Comparison of ENCODE assay signal across 8 cellular contexts in the genomic region with DNA sequence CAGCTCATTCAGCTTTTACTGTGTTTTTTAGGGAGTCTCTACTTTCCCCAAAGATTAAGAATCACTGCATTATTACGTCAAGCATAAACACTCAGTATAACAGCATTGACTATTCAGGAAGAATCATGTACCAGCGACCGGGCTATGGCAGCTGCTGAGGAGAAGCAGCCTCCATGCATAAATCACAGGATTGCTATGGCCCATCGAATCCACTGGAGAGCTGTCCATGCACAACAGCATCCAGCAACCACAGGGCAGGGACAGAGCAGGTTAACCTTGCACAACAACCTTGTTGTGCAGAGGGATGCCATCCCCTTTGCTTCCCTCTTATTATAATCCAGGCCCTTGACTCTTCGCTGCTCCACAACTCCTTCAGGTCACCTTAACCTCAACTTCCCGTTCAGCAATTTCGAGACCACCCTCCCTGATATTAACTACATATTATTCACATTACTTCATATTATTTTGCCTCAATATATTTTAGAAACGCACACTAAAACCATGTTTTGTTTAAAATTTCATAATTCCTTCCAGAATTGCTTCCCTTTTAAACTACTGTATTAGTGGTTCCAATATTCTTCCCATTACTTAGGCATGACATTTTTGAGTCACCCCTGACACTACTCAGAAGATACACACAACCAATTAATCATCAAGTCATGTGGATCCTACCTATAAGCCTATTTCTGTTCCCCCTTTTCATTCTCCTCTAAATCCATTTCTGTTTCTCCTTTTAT. TPM values are rescaled to one million over a fixed set of nuclear protein-coding genes. Genes with fewer than 3 reads are reported as not detected.
DNase-seq lines count a peak whose midpoint lies in the region; ATAC-seq and TF ChIP-seq lines count a peak whose summit lies in the region.

No MANE protein-coding gene starts in this region.

- H3K36me3 ChIP-seq in Loucy (ENCODE audit: insufficient read depth, low read length) = peaks cover 23% of the 10 kb centered on the region
- H3K36me3 ChIP-seq in colonic mucosa = no peaks in the 10 kb centered on the region
- peaks cover 0 to 14% (median 3%) of the 10 kb centered on the region in 3 experiments for H3K36me3 ChIP-seq in naive thymus-derived CD4-positive, alpha-beta T cell (ENCODE audit: control insufficient read depth in 2 of 3, insufficient read depth in 3 of 3, low read length in 3 of 3)

- DNase-seq in D341Med (ENCODE audit: low spot score) = peak; percentile 18
- DNase-seq in colonic mucosa = no peak
- no peak for DNase-seq in naive thymus-derived CD4-positive, alpha-beta T cell
- DNase-seq in GM10248 (ENCODE audit: extremely low spot score) = no peak
- DNase-seq in UCSD-AML1 (lab: John Stamatoyannopoulos, UW; ENCODE audit: unreplicated experiment) = no peak

- POLR2A ChIA-PET in naive thymus-derived CD4-positive, alpha-beta T cell (lab: Charles Lee) = interaction anchor here (0.6 to 1.7 kb wide), 4 partner anchors 9 to 573 kb away, joined by 4 to 17 read pairs (median 5); a partner anchor contains a TSS
- POLR2A ChIA-PET in GM10248 (lab: Yijun Ruan, JAX) = no interaction called here

- H4K20me1 ChIP-seq in Loucy (ENCODE audit: insufficient read depth, low read length, poor library complexity, severe bottlenecking) = peaks cover 43% of the 10 kb centered on the region

- peak overlapping the region; percentile 74 to 100 (median 98) for H3K27ac Mint-ChIP-seq in naive thymus-derived CD4-positive, alpha-beta T cell

- peaks cover 7% of the 10 kb centered on the region; the same call in 1 of the 2 replicates for H3F3A ChIP-seq in Loucy (ENCODE audit: low read depth)

- H3K9ac ChIP-seq in Loucy (ENCODE audit: low read depth, low read length, poor library complexity, severe bottlenecking) = peak overlapping the region; percentile 95
- H3K9ac ChIP-seq in colonic mucosa (ENCODE audit: low read depth in 2 of 2, low read length in 2 of 2) = peak overlapping the region in 1 of 2 donors; percentile 82

- peaks cover 68% of the 10 kb centered on the region for H3K79me2 ChIP-seq in Loucy (ENCODE audit: insufficient read depth, low read length)

- no peaks in the 10 kb centered on the region for H3K27me3 Mint-ChIP-seq in naive thymus-derived CD4-positive, alpha-beta T cell

- TF ChIP-seq CTCF in Loucy (conservative IDR thresholded peaks at IDR 0.05; ENCODE audit: low read length) = no peak
- no peak for TF ChIP-seq CTCF in colonic mucosa (IDR thresholded peaks at IDR 0.05)
- no peak for TF ChIP-seq CTCF in GM10248 (IDR thresholded peaks at IDR 0.05; ENCODE audit: control extremely low read depth, extremely low read depth, low read depth, missing control alignments)

- H3K36me3 Mint-ChIP-seq in naive thymus-derived CD4-positive, alpha-beta T cell = peaks cover 9 to 30% (median 22%) of the 10 kb centered on the region in 5 donors

- H3K4me1 Mint-ChIP-seq in naive thymus-derived CD4-positive, alpha-beta T cell = peaks cover 20 to 79% (median 67%) of the 10 kb centered on the region in 7 donors

- H3K9me3 Mint-ChIP-seq in naive thymus-derived CD4-positive, alpha-beta T cell = peaks cover 0 to 4% (median 0%) of the 10 kb centered on the region in 11 donors

- H3K4me3 Mint-ChIP-seq in naive thymus-derived CD4-positive, alpha-beta T cell = peak overlapping the region; percentile 85 to 99 (median 98)

- no peak for ATAC-seq in naive thymus-derived CD4-positive, alpha-beta T cell
- no peak for ATAC-seq in HG02981 (IDR thresholded peaks at IDR 0.05; ENCODE audit: unreplicated experiment)
- ATAC-seq in GM18505 (IDR thresholded peaks at IDR 0.05; ENCODE audit: unreplicated experiment) = no peak

- CTCF ChIA-PET in naive thymus-derived CD4-positive, alpha-beta T cell (lab: Charles Lee) = interaction anchor here (0.7 kb wide), 1 partner anchor 62 kb away, joined by 3 read pairs; no protein-coding TSS in a partner anchor
- CTCF ChIA-PET in GM10248 (lab: Yijun Ruan, JAX) = interaction anchor here (0.9 to 3.5 kb wide), 6 partner anchors 9 to 341 kb away, joined by 3 to 19 read pairs (median 4); no protein-coding TSS in a partner anchor

- H3K9me3 ChIP-seq in Loucy (ENCODE audit: insufficient read depth, low read depth, low read length) = no peaks in the 10 kb centered on the region
- H3K9me3 ChIP-seq in colonic mucosa = no peaks in the 10 kb centered on the region
- no peaks in the 10 kb centered on the region for H3K9me3 ChIP-seq in naive thymus-derived CD4-positive, alpha-beta T cell (ENCODE audit: control insufficient read depth in 2 of 3, low read length in 3 of 3)

- intact Hi-C loops in colonic mucosa (cut with DNase I) = no loop called here
- intact Hi-C loops in naive thymus-derived CD4-positive, alpha-beta T cell (cut with micrococcal nuclease) = loop anchor here (1.0 to 10.0 kb wide), 10 partner anchors 33 to 1160 kb away; a partner anchor contains a TSS

- peak overlapping the region; percentile 87 for H3K4me2 ChIP-seq in Loucy (ENCODE audit: low read depth, low read length, poor library complexity, severe bottlenecking)

- no peaks in the 10 kb centered on the region for H3K9me2 ChIP-seq in Loucy (replicated peaks; ENCODE audit: low read depth, low read length)

- H2AFZ ChIP-seq in Loucy (ENCODE audit: low read length) = peak overlapping the region; percentile 92; the same call in 1 of the 2 replicates

- H3K27me3 ChIP-seq in Loucy (ENCODE audit: insufficient read depth, low read length, poor library complexity, severe bottlenecking) (no peaks in the 10 kb centered on the region), colonic mucosa (no peaks in the 10 kb centered on the region)
- H3K27me3 ChIP-seq in naive thymus-derived CD4-positive, alpha-beta T cell (ENCODE audit: control insufficient read depth in 2 of 2, insufficient read depth in 2 of 2, low read length in 2 of 2) = no peaks in the 10 kb centered on the region

- peak overlapping the region; percentile 94 for H3K4me3 ChIP-seq in Loucy (ENCODE audit: low read length, poor library complexity, severe bottlenecking)
- peak overlapping the region; percentile 82 for H3K4me3 ChIP-seq in colonic mucosa
- peak overlapping the region; percentile 61 for H3K4me3 ChIP-seq in naive thymus-derived CD4-positive, alpha-beta T cell (ENCODE audit: low read length)

- H3K4me1 ChIP-seq in Loucy (ENCODE audit: insufficient read depth, low read length, poor library complexity, severe bottlenecking) (peaks cover 50% of the 10 kb centered on the region), colonic mucosa (peaks cover 11% of the 10 kb centered on the region)
- H3K4me1 ChIP-seq in naive thymus-derived CD4-positive, alpha-beta T cell (ENCODE audit: control insufficient read depth in 2 of 2, insufficient read depth in 2 of 2, low read length in 2 of 2) = peaks cover 17 to 33% of the 10 kb centered on the region in 2 donors

- no peak overlapping the region for H3K27ac ChIP-seq in colonic mucosa
- H3K27ac ChIP-seq in naive thymus-derived CD4-positive, alpha-beta T cell (ENCODE audit: low read depth, low read length) = peak overlapping the region; percentile 77

- no peak for TF ChIP-seq POLR2A in GM18505 (IDR thresholded peaks at IDR 0.05; ENCODE audit: borderline replicate concordance, extremely low read depth, insufficient read depth, insufficient read length)

RNA-seq across cellular contexts. Expression of a gene that starts 1.0 kb away (rescaled TPM):
- 100 to 1,000 TPM in 1 of 2 donors, 10 to 100 TPM in 1; 52.4 to 109 TPM for total RNA-seq in colonic mucosa
- 100 to 1,000 TPM in 2 of 5 experiments, 10 to 100 TPM in 3; 52.4 to 145 (median 97.7) TPM for total RNA-seq in naive thymus-derived CD4-positive, alpha-beta T cell
- 10 to 100 TPM; 48.5 to 63.7 TPM for polyA plus RNA-seq in naive thymus-derived CD4-positive, alpha-beta T cell

RNA-seq across cellular contexts. Expression of a gene that starts 32.6 kb away (rescaled TPM):
- total RNA-seq in colonic mucosa = 10 to 100 TPM; 17.6 to 26.4 TPM
- total RNA-seq in naive thymus-derived CD4-positive, alpha-beta T cell = 100 to 1,000 TPM in 2 of 5 experiments, 10 to 100 TPM in 3; 42.8 to 115 (median 67.2) TPM
- polyA plus RNA-seq in naive thymus-derived CD4-positive, alpha-beta T cell = 10 to 100 TPM; 25.4 to 35.8 TPM

RNA-seq across cellular contexts. Expression of a gene that starts 33.2 kb away (rescaled TPM):
- total RNA-seq in colonic mucosa = 10 to 100 TPM in 1 of 2 donors, 1 to 10 TPM in 1; 3.1 to 11.0 TPM
- total RNA-seq in naive thymus-derived CD4-positive, alpha-beta T cell = 10 to 100 TPM in 1 of 5 experiments, 1 to 10 TPM in 4; 2.5 to 24.3 (median 4.1) TPM
- 1 to 10 TPM; 1.2 to 3.5 TPM for polyA plus RNA-seq in naive thymus-derived CD4-positive, alpha-beta T cell
